17 cellular contexts compared by ENCODE assay signal in genomic region chr2:171822520-171823297, GRCh38.
"Had no signal": no experiment of that assay in that cellular context is flagged by ENCODE, and none has a peak within 500 bp of the region (broad histone marks: within the 10 kb centered on the region; RNA-seq: fewer than 3 reads in every experiment).

No MANE protein-coding gene starts in this region.

- H3K4me3 ChIP-seq: esophagus muscularis mucosa, right lobe of liver, spleen, transverse colon had no signal

- H3K36me3 ChIP-seq: right lobe of liver had no signal

- H3K9me3 ChIP-seq: esophagus muscularis mucosa, right lobe of liver, spleen, transverse colon had no signal

- H3K27ac ChIP-seq: esophagus muscularis mucosa, right lobe of liver, spleen, transverse colon had no signal

- H3K4me1 ChIP-seq: esophagus muscularis mucosa, right lobe of liver, transverse colon had no signal

- ATAC-seq: activated CD8-positive, alpha-beta memory T cell treated with anti-CD3 and anti-CD28 coated beads, Interleukin-2, amount 10 ng/mL, durations not matched to agents 7 days and 5 days; left lobe of liver; natural killer cell; right lobe of liver had no signal

- H3K27me3 ChIP-seq: esophagus muscularis mucosa, right lobe of liver, spleen, transverse colon had no signal

- DNase-seq: activated CD4-positive, alpha-beta T cell treated with anti-CD3 and anti-CD28 coated beads for 1 hour; activated CD4-positive, alpha-beta T cell treated with anti-CD3 and anti-CD28 coated beads, Interleukin-2, amount 50 U/mL, for 48 hours; activated CD8-positive, alpha-beta memory T cell treated with anti-CD3 and anti-CD28 coated beads, Interleukin-2, amount 10 ng/mL, durations not matched to agents 7 days and 5 days; activated effector memory CD4-positive, alpha-beta T cell treated with Interleukin-2 at 50 U/mL for 16 hours; activated T-cell treated with anti-CD3 and anti-CD28 coated beads, Interleukin-2, amount 50 U/mL, for 24 hours; amygdala; foreskin fibroblast; head of caudate nucleus; natural killer cell; right lobe of liver; spleen; stimulated activated CD4-positive, alpha-beta T cell treated with anti-CD3 and anti-CD28 coated beads, Interleukin-1b, Interleukin-23, amount 100 ng/mL, for 48 hours; stimulated activated naive CD4-positive, alpha-beta T cell; substantia nigra; transverse colon had no signal
